ENCODE assay signal across 13 cellular contexts in genomic region chr18:35495821-35496368, GRCh38. TPM values are rescaled to one million over a fixed set of nuclear protein-coding genes. Genes with fewer than 3 reads are reported as not detected.
DNase-seq lines count a peak whose midpoint lies in the region; ATAC-seq, FAIRE-seq and TF ChIP-seq lines count a peak whose summit lies in the region.
"Had no signal": no experiment of that assay in that cellular context is flagged by ENCODE, and none has a peak within 500 bp of the region (broad histone marks: within the 10 kb centered on the region; RNA-seq: fewer than 3 reads in every experiment).

No MANE protein-coding gene starts in this region.

- intact Hi-C loops in pancreas (cut with DNase I) = no loop called here

- H3K9ac ChIP-seq in stomach smooth muscle (ENCODE audit: low read length in 2 of 2) = no peak overlapping the region

- H3K36me3 ChIP-seq in gastroesophageal sphincter (no peaks in the 10 kb centered on the region), stomach smooth muscle (ENCODE audit: control insufficient read depth in 2 of 2, insufficient read depth in 2 of 2, low read length in 2 of 2) (no peaks in the 10 kb centered on the region), pancreas (no peaks in the 10 kb centered on the region)
- H3K36me3 ChIP-seq: Peyer's patch, right atrium auricular region had no signal

- CTCF ChIA-PET in activated CD8-positive, alpha-beta T cell treated with anti-CD3 and anti-CD28 coated beads, Interleukin-2, amount 10 ng/mL, durations not matched to agents 7 days and 5 days (lab: Charles Lee) = interaction anchor here (1.2 to 2.2 kb wide), 2 partner anchors 12 to 109 kb away, joined by 3 to 5 read pairs; no protein-coding TSS in a partner anchor

- no peak for TF ChIP-seq POLR2A in gastroesophageal sphincter (IDR thresholded peaks at IDR 0.05)

- ATAC-seq in activated CD8-positive, alpha-beta T cell treated with anti-CD3 and anti-CD28 coated beads, Interleukin-2, amount 10 ng/mL, durations not matched to agents 7 days and 5 days = no peak
- no peak for ATAC-seq in gastroesophageal sphincter
- no peak for ATAC-seq in pancreas
- ATAC-seq: activated CD4-positive, CD25-positive, alpha-beta regulatory T cell treated with anti-CD3 and anti-CD28 coated beads, Interleukin-2, amount 50 U/mL, for 24 hours; body of pancreas had no signal

- H3K4me1 Mint-ChIP-seq in activated T-cell treated with anti-CD3 and anti-CD28 coated beads, Interleukin-2, amount 50 U/mL, for 24 hours (ENCODE audit: low read depth) = peaks cover 54% of the 10 kb centered on the region
- H3K4me1 Mint-ChIP-seq in activated CD8-positive, alpha-beta T cell treated with anti-CD3 and anti-CD28 coated beads, Interleukin-2, amount 10 ng/mL, durations not matched to agents 7 days and 5 days (ENCODE audit: low read depth) = peaks cover 33% of the 10 kb centered on the region

- H3K36me3 Mint-ChIP-seq in activated T-cell treated with anti-CD3 and anti-CD28 coated beads, Interleukin-2, amount 50 U/mL, for 24 hours (ENCODE audit: low read depth) = peaks cover 14% of the 10 kb centered on the region
- peaks cover 2% of the 10 kb centered on the region for H3K36me3 Mint-ChIP-seq in activated CD8-positive, alpha-beta T cell treated with anti-CD3 and anti-CD28 coated beads, Interleukin-2, amount 10 ng/mL, durations not matched to agents 7 days and 5 days (ENCODE audit: low read depth)

- no peak for TF ChIP-seq EP300 in gastroesophageal sphincter (IDR thresholded peaks at IDR 0.05)

- no peak for DNase-seq in activated T-cell treated with anti-CD3 and anti-CD28 coated beads, Interleukin-2, amount 50 U/mL, for 24 hours
- no peak for DNase-seq in activated T-cell treated with anti-CD3 and anti-CD28 coated beads, Interleukin-2, amount 50 U/mL, for 48 hours
- no peak for DNase-seq in activated CD8-positive, alpha-beta T cell treated with anti-CD3 and anti-CD28 coated beads, Interleukin-2, amount 10 ng/mL, durations not matched to agents 7 days and 5 days
- DNase-seq in pancreas = no peak
- DNase-seq in putamen (ENCODE audit: low spot score) = no peak
- no peak for DNase-seq in SIG-M5 (lab: John Stamatoyannopoulos, UW)
- DNase-seq: body of pancreas, NCI-H2081, Peyer's patch had no signal

- TF ChIP-seq CTCF in gastroesophageal sphincter (IDR thresholded peaks at IDR 0.05) = no peak
- TF ChIP-seq CTCF in pancreas (IDR thresholded peaks at IDR 0.05) = no peak

- WGBS in gastroesophageal sphincter (ENCODE audit: low coverage in 1 of 2), 2 donors = 32 to 52% methylated on average over 5 of the region's 5 CpGs
- WGBS in pancreas, 2 donors = 84 to 87% methylated on average over 5 of the region's 5 CpGs

- H3K4me1 ChIP-seq in gastroesophageal sphincter (peaks cover 8 to 59% (median 14%) of the 10 kb centered on the region in 3 donors), stomach smooth muscle (ENCODE audit: control insufficient read depth, insufficient read depth, low read length) (peaks cover 29% of the 10 kb centered on the region), pancreas (peaks cover 0 to 16% (median 0%) of the 10 kb centered on the region in 3 donors)

- no peaks in the 10 kb centered on the region for H3K9me3 Mint-ChIP-seq in activated T-cell treated with anti-CD3 and anti-CD28 coated beads, Interleukin-2, amount 50 U/mL, for 24 hours
- no peaks in the 10 kb centered on the region for H3K9me3 Mint-ChIP-seq in activated CD8-positive, alpha-beta T cell treated with anti-CD3 and anti-CD28 coated beads, Interleukin-2, amount 10 ng/mL, durations not matched to agents 7 days and 5 days (ENCODE audit: insufficient read depth)

- no peaks in the 10 kb centered on the region for H3K27me3 ChIP-seq in gastroesophageal sphincter
- H3K27me3 ChIP-seq in stomach smooth muscle (ENCODE audit: control insufficient read depth in 1 of 2, insufficient read depth in 2 of 2, low read length in 2 of 2) = no peaks in the 10 kb centered on the region
- no peaks in the 10 kb centered on the region for H3K27me3 ChIP-seq in pancreas
- H3K27me3 ChIP-seq: body of pancreas, Peyer's patch, right atrium auricular region had no signal

- H3K9me3 ChIP-seq in gastroesophageal sphincter (no peaks in the 10 kb centered on the region), stomach smooth muscle (ENCODE audit: control insufficient read depth in 2 of 2, low read length in 2 of 2) (no peaks in the 10 kb centered on the region), pancreas (no peaks in the 10 kb centered on the region)
- H3K9me3 ChIP-seq: body of pancreas, Peyer's patch, right atrium auricular region had no signal

- H3K4me3 ChIP-seq in gastroesophageal sphincter (no peak overlapping the region), stomach smooth muscle (ENCODE audit: low read length in 2 of 2) (no peak overlapping the region), pancreas (no peak overlapping the region)
- H3K4me3 ChIP-seq: body of pancreas had no signal

- peak overlapping the region; percentile 38 for H3K27ac Mint-ChIP-seq in activated T-cell treated with anti-CD3 and anti-CD28 coated beads, Interleukin-2, amount 50 U/mL, for 24 hours
- H3K27ac Mint-ChIP-seq in activated CD8-positive, alpha-beta T cell treated with anti-CD3 and anti-CD28 coated beads, Interleukin-2, amount 10 ng/mL, durations not matched to agents 7 days and 5 days = no peak overlapping the region

- POLR2A ChIA-PET in activated CD8-positive, alpha-beta T cell treated with anti-CD3 and anti-CD28 coated beads, Interleukin-2, amount 10 ng/mL, durations not matched to agents 7 days and 5 days (lab: Charles Lee) = no interaction called here

- H3K27me3 Mint-ChIP-seq in activated T-cell treated with anti-CD3 and anti-CD28 coated beads, Interleukin-2, amount 50 U/mL, for 24 hours = no peaks in the 10 kb centered on the region
- no peaks in the 10 kb centered on the region for H3K27me3 Mint-ChIP-seq in activated CD8-positive, alpha-beta T cell treated with anti-CD3 and anti-CD28 coated beads, Interleukin-2, amount 10 ng/mL, durations not matched to agents 7 days and 5 days (ENCODE audit: low read depth)

- peak overlapping the region; percentile 97 for H3K4me3 Mint-ChIP-seq in activated T-cell treated with anti-CD3 and anti-CD28 coated beads, Interleukin-2, amount 50 U/mL, for 24 hours
- peak overlapping the region; percentile 99 for H3K4me3 Mint-ChIP-seq in activated CD8-positive, alpha-beta T cell treated with anti-CD3 and anti-CD28 coated beads, Interleukin-2, amount 10 ng/mL, durations not matched to agents 7 days and 5 days

- peak overlapping the region; percentile 72 to 94 (median 92) for H3K27ac ChIP-seq in gastroesophageal sphincter
- peak overlapping the region; percentile 94 for H3K27ac ChIP-seq in stomach smooth muscle (ENCODE audit: low read length)
- no peak overlapping the region for H3K27ac ChIP-seq in pancreas

- FAIRE-seq in pancreas (lab: Jason Lieb, UNC) = no peak

RNA-seq across cellular contexts. Expression of gene INO80C, which starts 1.9 kb away (rescaled TPM):
- total RNA-seq in activated CD8-positive, alpha-beta T cell treated with anti-CD3 and anti-CD28 coated beads, Interleukin-2, amount 10 ng/mL, durations not matched to agents 7 days and 5 days = 10 to 100 TPM; 12.9 to 19.4 TPM
- 10 to 100 TPM in 1 of 4 donors, 1 to 10 TPM in 3; 5.8 to 13.6 (median 8.6) TPM for total RNA-seq in gastroesophageal sphincter
- 10 to 100 TPM in 2 of 6 donors, 1 to 10 TPM in 4; 6.1 to 12.1 (median 9.0) TPM for total RNA-seq in pancreas
- polyA plus RNA-seq in pancreas = 10 to 100 TPM; 17.1 to 25.6 TPM

Comparison
In these comparisons a context has a peak if more than half of its experiments do, and no peak if none do; other contexts are left out.
1. H3K27ac ChIP-seq: peak in gastroesophageal sphincter (4 of 4) and stomach smooth muscle (single experiment); none in pancreas (0 of 4).